ENCODE assay signal across 31 cellular contexts in genomic region chr15:45134046-45134445, GRCh38. TPM values are rescaled to one million over a fixed set of nuclear protein-coding genes. Genes with fewer than 3 reads are reported as not detected.
"Had no signal": no experiment of that assay in that cellular context is flagged by ENCODE, and none has a peak within 500 bp of the region (broad histone marks: within the 10 kb centered on the region; RNA-seq: fewer than 3 reads in every experiment).

No MANE protein-coding gene starts in this region.

- H3K9me3 Mint-ChIP-seq: activated B cell treated with CpG ODN at 0.5 μM for 24 hours; activated CD4-positive, alpha-beta memory T cell treated with anti-CD3 and anti-CD28 coated beads, Interleukin-2, amount 10 ng/mL, durations not matched to agents 7 days and 5 days; activated naive CD4-positive, alpha-beta T cell treated with anti-CD3 and anti-CD28 coated beads, Interleukin-2, amount 50 U/mL, for 24 hours; activated T-helper 1 cell treated with anti-CD3 and anti-CD28 coated beads, Interleukin-12 subunit alpha, Interleukin-12 subunit beta, Interleukin-2, Interleukin-4 antibody, amounts not matched to agents 30 ng/mL and 10 ng/mL and 1 ng/mL, durations not matched to agents 14 hours and 24 hours and 36 hours; immature natural killer cell; neural crest cell had no signal

- H3K36me3 ChIP-seq: esophagus muscularis mucosa, sigmoid colon, thoracic aorta, upper lobe of left lung had no signal

- H3K27ac ChIP-seq: body of pancreas, esophagus muscularis mucosa, hepatocyte, sigmoid colon, thoracic aorta had no signal

- H3K9me3 ChIP-seq: body of pancreas, esophagus muscularis mucosa, sigmoid colon, thoracic aorta, upper lobe of left lung had no signal

- H3K4me3 Mint-ChIP-seq: activated CD4-positive, alpha-beta memory T cell treated with anti-CD3 and anti-CD28 coated beads, Interleukin-2, amount 10 ng/mL, durations not matched to agents 7 days and 5 days; neural crest cell had no signal

- H3K4me3 ChIP-seq: body of pancreas, hepatocyte, lung, sigmoid colon, smooth muscle cell, thoracic aorta had no signal

- H3K36me3 Mint-ChIP-seq: activated naive CD4-positive, alpha-beta T cell treated with anti-CD3 and anti-CD28 coated beads, Interleukin-2, amount 50 U/mL, for 24 hours; immature natural killer cell had no signal

- H3K27ac Mint-ChIP-seq: activated B cell treated with CpG ODN at 0.5 μM for 24 hours; activated CD4-positive, alpha-beta memory T cell treated with anti-CD3 and anti-CD28 coated beads, Interleukin-2, amount 10 ng/mL, durations not matched to agents 7 days and 5 days; activated naive CD4-positive, alpha-beta T cell treated with anti-CD3 and anti-CD28 coated beads, Interleukin-2, amount 50 U/mL, for 24 hours; activated T-helper 1 cell treated with anti-CD3 and anti-CD28 coated beads, Interleukin-12 subunit alpha, Interleukin-12 subunit beta, Interleukin-2, Interleukin-4 antibody, amounts not matched to agents 30 ng/mL and 10 ng/mL and 1 ng/mL, durations not matched to agents 14 hours and 24 hours and 36 hours; immature natural killer cell had no signal

- DNase-seq: activated B cell treated with CpG ODN at 0.5 μM for 24 hours; activated CD4-positive, alpha-beta memory T cell treated with anti-CD3 and anti-CD28 coated beads, Interleukin-2, amount 10 ng/mL, durations not matched to agents 7 days and 5 days; activated CD4-positive, alpha-beta T cell treated with anti-CD3 and anti-CD28 coated beads for 4 hours; activated gamma-delta T cell treated with Interleukin-2 at 50 U/mL for 16 hours; anterior cingulate cortex; body of pancreas; dermis blood vessel endothelial cell; effector CD8-positive, alpha-beta T cell; glutamatergic neuron; immature natural killer cell; occipital lobe; retina; sigmoid colon; stimulated activated CD4-positive, alpha-beta T cell treated with anti-CD3 and anti-CD28 coated beads, Interleukin-15, amount 100 ng/mL, for 24 hours; stimulated activated naive CD4-positive, alpha-beta T cell treated with Interleukin-2 at 50 U/mL for 16 hours; T1000 had no signal

RNA-seq across cellular contexts. Expression of gene DUOX1, which starts 4.3 kb away (rescaled TPM):
- total RNA-seq: dermis blood vessel endothelial cell, frontal cortex, myocyte, neural crest cell, occipital lobe had no signal

RNA-seq across cellular contexts. Expression of gene DUOXA1, which starts 4.4 kb away (rescaled TPM):
- total RNA-seq: activated CD4-positive, alpha-beta memory T cell treated with anti-CD3 and anti-CD28 coated beads, Interleukin-2, amount 10 ng/mL, durations not matched to agents 7 days and 5 days; activated T-helper 1 cell treated with anti-CD3 and anti-CD28 coated beads, Interleukin-12 subunit alpha, Interleukin-12 subunit beta, Interleukin-2, Interleukin-4 antibody, amounts not matched to agents 30 ng/mL and 10 ng/mL and 1 ng/mL, durations not matched to agents 14 hours and 24 hours and 36 hours; body of pancreas; dermis blood vessel endothelial cell; frontal cortex; kidney epithelial cell; left lobe of liver; myocyte; neural crest cell had no signal

RNA-seq across cellular contexts. Expression of gene DUOXA2, which starts 19.9 kb away (rescaled TPM):
- total RNA-seq: activated B cell treated with CpG ODN at 0.5 μM for 24 hours; activated CD4-positive, alpha-beta memory T cell treated with anti-CD3 and anti-CD28 coated beads, Interleukin-2, amount 10 ng/mL, durations not matched to agents 7 days and 5 days; activated T-helper 1 cell treated with anti-CD3 and anti-CD28 coated beads, Interleukin-12 subunit alpha, Interleukin-12 subunit beta, Interleukin-2, Interleukin-4 antibody, amounts not matched to agents 30 ng/mL and 10 ng/mL and 1 ng/mL, durations not matched to agents 14 hours and 24 hours and 36 hours; body of pancreas; cardiac septum; dermis blood vessel endothelial cell; frontal cortex; kidney epithelial cell; left lobe of liver; myocyte; neural crest cell; occipital lobe; smooth muscle cell; T-helper 1 cell treated with Interleukin-12 subunit alpha and Interleukin-12 subunit beta and Interleukin-4 antibody, amounts not matched to agents 30 ng/mL and 1 ng/mL, for 36 hours; thoracic aorta had no signal

RNA-seq across cellular contexts. Expression of gene DUOX2, which starts 20.1 kb away (rescaled TPM):
- total RNA-seq: activated B cell treated with CpG ODN at 0.5 μM for 24 hours; activated T-helper 1 cell treated with anti-CD3 and anti-CD28 coated beads, Interleukin-12 subunit alpha, Interleukin-12 subunit beta, Interleukin-2, Interleukin-4 antibody, amounts not matched to agents 30 ng/mL and 10 ng/mL and 1 ng/mL, durations not matched to agents 14 hours and 24 hours and 36 hours; dermis blood vessel endothelial cell; frontal cortex; myocyte; occipital lobe; T-helper 1 cell treated with Interleukin-12 subunit alpha and Interleukin-12 subunit beta and Interleukin-4 antibody, amounts not matched to agents 30 ng/mL and 1 ng/mL, for 36 hours had no signal
